In the genomic region with DNA sequence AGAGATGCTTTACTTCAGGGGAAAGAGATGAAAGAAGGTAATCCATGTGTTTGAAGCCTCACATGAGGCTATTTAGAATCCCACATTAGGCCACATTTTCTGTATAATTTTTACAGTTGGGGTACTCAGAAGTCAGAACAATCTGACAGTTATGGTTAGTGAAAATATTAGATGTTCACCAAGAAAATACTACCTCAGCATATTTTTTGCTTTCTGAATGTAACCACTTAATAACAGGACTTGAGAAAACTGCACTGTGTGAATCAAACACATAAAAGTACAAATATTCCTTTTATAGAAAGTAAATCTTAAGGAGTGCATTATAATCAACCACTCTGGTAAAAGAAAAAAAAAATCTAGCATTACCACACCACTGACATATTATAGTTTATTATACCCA, we compare ENCODE assay signal across 7 cellular contexts.
"Had no signal": no experiment of that assay in that cellular context is flagged by ENCODE, and none has a peak within 500 bp of the region (broad histone marks: within the 10 kb centered on the region; RNA-seq: fewer than 3 reads in every experiment).

No MANE protein-coding gene starts in this region.

- ATAC-seq: GM12878 had no signal

- FAIRE-seq: G401.6, GM12878, GM12891, GM18507, GM19239 had no signal

- DNase-seq: GDM1, GF-D8 had no signal

- H3K4me3 ChIP-seq: GM12878 had no signal
